10 cellular contexts compared by ENCODE assay signal in the genomic region with DNA sequence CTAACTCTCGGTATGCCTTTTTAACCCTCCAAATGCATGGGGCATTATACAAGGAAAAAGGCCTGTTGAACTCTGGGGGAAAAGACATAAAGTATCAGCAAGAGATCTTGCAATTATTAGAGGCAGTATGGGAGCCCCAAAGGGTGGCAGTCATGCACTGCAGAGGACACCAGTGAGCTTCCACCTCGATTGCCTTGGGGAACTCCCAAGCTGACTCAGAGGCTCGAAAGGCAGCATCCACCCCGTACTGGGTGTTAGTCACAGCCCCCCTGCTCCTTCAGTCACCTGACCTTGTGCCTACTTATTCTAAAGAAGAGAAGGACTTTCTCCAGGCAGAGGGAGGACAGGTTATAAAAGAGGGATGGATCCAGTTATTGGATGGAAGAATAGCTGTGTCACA.
DNase-seq lines count a peak whose midpoint lies in the region; ATAC-seq and TF ChIP-seq lines count a peak whose summit lies in the region.
"Had no signal": no experiment of that assay in that cellular context is flagged by ENCODE, and none has a peak within 500 bp of the region (broad histone marks: within the 10 kb centered on the region; RNA-seq: fewer than 3 reads in every experiment).

No MANE protein-coding gene starts in this region.

- 62 to 65% (median 63%) methylated on average over 4 of the region's 4 CpGs for WGBS in ovary, 3 donors

- in situ Hi-C loops in gastrocnemius medialis (cut with MboI; ENCODE audit: low sequenced_read_pairs in 4 of 4), result no loop called here

- no peak for TF ChIP-seq EP300 in ovary (IDR thresholded peaks at IDR 0.05)

- intact Hi-C loops in gastrocnemius medialis (cut with DNase I; ENCODE audit: low total_unique reads) (no loop called here), ovary (cut with DNase I) (no loop called here), left ventricle myocardium inferior (cut with micrococcal nuclease) (no loop called here)

- H3K4me1 ChIP-seq in gastrocnemius medialis (no peaks in the 10 kb centered on the region), ovary (ENCODE audit: insufficient read depth) (no peaks in the 10 kb centered on the region), left ventricle myocardium inferior (no peaks in the 10 kb centered on the region)
- H3K4me1 ChIP-seq: A549 had no signal

- TF ChIP-seq CTCF in retinal pigment epithelial cell (conservative IDR thresholded peaks at IDR 0.05; ENCODE audit: low read depth, low read length) (peak; percentile 20), gastrocnemius medialis (IDR thresholded peaks at IDR 0.05 in 4 of 5, conservative IDR thresholded peaks at IDR 0.05 in 1 of 5) (no peak), ovary (IDR thresholded peaks at IDR 0.05) (no peak), left ventricle myocardium inferior (IDR thresholded peaks at IDR 0.05; ENCODE audit: borderline replicate concordance) (no peak)

- ATAC-seq in gastrocnemius medialis, result no peak
- ATAC-seq: A549 had no signal

- no peaks in the 10 kb centered on the region for H3K27me3 ChIP-seq in gastrocnemius medialis
- no peaks in the 10 kb centered on the region for H3K27me3 ChIP-seq in ovary
- no peaks in the 10 kb centered on the region for H3K27me3 ChIP-seq in left ventricle myocardium inferior (ENCODE audit: low read depth)

- no peaks in the 10 kb centered on the region for H3K36me3 ChIP-seq in gastrocnemius medialis
- no peaks in the 10 kb centered on the region for H3K36me3 ChIP-seq in ovary
- H3K36me3 ChIP-seq in left ventricle myocardium inferior, result no peaks in the 10 kb centered on the region

- DNase-seq in NCI-H2107 (lab: John Stamatoyannopoulos, UW) (peak; percentile 11), NCI-H2107 treated with DMSO at 0.1 percent for 48 hours (lab: John Stamatoyannopoulos, UW; ENCODE audit: unreplicated experiment) (no peak), M059J (ENCODE audit: low read depth) (peak; percentile 91), astrocyte of the hippocampus (ENCODE audit: low read depth, low spot score) (peak; percentile 81), retinal pigment epithelial cell (ENCODE audit: low read depth) (peak; percentile 12), gastrocnemius medialis (no peak), ovary (no peak), left ventricle myocardium inferior (no peak)
- DNase-seq: nephron progenitor cell had no signal

- no peak for TF ChIP-seq POLR2A in gastrocnemius medialis (IDR thresholded peaks at IDR 0.05)
- TF ChIP-seq POLR2A in ovary (IDR thresholded peaks at IDR 0.05), result no peak

- H3K27ac ChIP-seq in gastrocnemius medialis, result no peak overlapping the region
- no peak overlapping the region for H3K27ac ChIP-seq in ovary
- H3K27ac ChIP-seq in left ventricle myocardium inferior (replicated peaks), result no peak overlapping the region
- H3K27ac ChIP-seq: A549 had no signal

- H3K4me3 ChIP-seq in retinal pigment epithelial cell (ENCODE audit: low read length), result no peak overlapping the region
- H3K4me3 ChIP-seq in gastrocnemius medialis, result no peak overlapping the region
- H3K4me3 ChIP-seq in ovary, result no peak overlapping the region
- H3K4me3 ChIP-seq in left ventricle myocardium inferior, result no peak overlapping the region
- H3K4me3 ChIP-seq: A549 had no signal

- H3K9me3 ChIP-seq in gastrocnemius medialis (no peaks in the 10 kb centered on the region), ovary (no peaks in the 10 kb centered on the region), left ventricle myocardium inferior (replicated peaks) (no peaks in the 10 kb centered on the region)
- H3K9me3 ChIP-seq: A549 had no signal

Comparison
In these comparisons a context has a peak if more than half of its experiments do, and no peak if none do; other contexts are left out.
1. DNase-seq: peak in NCI-H2107 (single experiment), M059J (single experiment), astrocyte of the hippocampus (single experiment) and retinal pigment epithelial cell (single experiment); none in NCI-H2107 treated with DMSO at 0.1 percent for 48 hours (single experiment), gastrocnemius medialis (0 of 2), ovary (0 of 5) and left ventricle myocardium inferior (single experiment).